Comparison of ENCODE assay signal across 8 cellular contexts in genomic region chr11:67788341-67788695, GRCh38.
DNase-seq lines count a peak whose midpoint lies in the region; ATAC-seq, FAIRE-seq and TF ChIP-seq lines count a peak whose summit lies in the region.
"Not testable (repeated sequence)": the region's sequence is repeated elsewhere in the genome, so short reads cannot be mapped to it uniquely, and the experiment has no call there.

No MANE protein-coding gene starts in this region.

- peak overlapping the region; percentile 55; the same call in 1 of the 2 replicates for H2AFZ ChIP-seq in K562 (ENCODE audit: low read depth, low read length)

- H3K9me3 Mint-ChIP-seq in Caco-2 (ENCODE audit: unreplicated experiment); stimulated activated naive B cell treated with anti-CD40 and anti-IgM and Interleukin-4, amounts not matched to agents 10 μg/mL and 1 μg/mL and 100 μg/mL, for 72 hours: not testable (repeated sequence)

- CTCF ChIA-PET in Caco-2 (lab: Charles Lee); K562 (lab: Yijun Ruan, JAX; ENCODE audit: low intra/inter-chr PET ratio): not testable (repeated sequence)

- H3K4me3 Mint-ChIP-seq in Caco-2 (ENCODE audit: unreplicated experiment); stimulated activated naive B cell treated with anti-CD40 and anti-IgM and Interleukin-4, amounts not matched to agents 10 μg/mL and 1 μg/mL and 100 μg/mL, for 72 hours: not testable (repeated sequence)

- not testable (repeated sequence) for TF ChIP-seq CTCF in Caco-2 (IDR thresholded peaks at IDR 0.05; ENCODE audit: insufficient read depth in 1 of 2, low read depth in 1 of 2, low read length in 1 of 2, severe bottlenecking in 1 of 2, unreplicated experiment in 1 of 2); K562 (IDR thresholded peaks at IDR 0.05 in 2 of 3, conservative IDR thresholded peaks at IDR 0.05 in 1 of 3; ENCODE audit: insufficient read depth in 2 of 3, low read depth in 1 of 3, low read length in 3 of 3); mucosa of descending colon (IDR thresholded peaks at IDR 0.05)

- not testable (repeated sequence) for H3K36me3 Mint-ChIP-seq in Caco-2 (ENCODE audit: insufficient read depth, unreplicated experiment); stimulated activated naive B cell treated with anti-CD40 and anti-IgM and Interleukin-4, amounts not matched to agents 10 μg/mL and 1 μg/mL and 100 μg/mL, for 72 hours

- not testable (repeated sequence) for FAIRE-seq in K562 (lab: Jason Lieb, UNC)

- H3K9ac ChIP-seq in NT2/D1 (ENCODE audit: insufficient read length, low read depth) = peak overlapping the region; percentile 42
- H3K9ac ChIP-seq in K562 (ENCODE audit: insufficient read depth in 1 of 2, low read depth in 2 of 2, low read length in 2 of 2) = not testable (repeated sequence)

- intact Hi-C loops in Caco-2 (cut with micrococcal nuclease; ENCODE audit: unreplicated experiment); K562 (cut with micrococcal nuclease); left colon (cut with DNase I, micrococcal nuclease); mucosa of descending colon (cut with DNase I, micrococcal nuclease): not testable (repeated sequence)

- not testable (repeated sequence) for H3K27me3 Mint-ChIP-seq in Caco-2 (ENCODE audit: insufficient read depth, unreplicated experiment)
- peaks cover 4 to 10% of the 10 kb centered on the region in 2 donors for H3K27me3 Mint-ChIP-seq in stimulated activated naive B cell treated with anti-CD40 and anti-IgM and Interleukin-4, amounts not matched to agents 10 μg/mL and 1 μg/mL and 100 μg/mL, for 72 hours

- not testable (repeated sequence) for H3K9me3 ChIP-seq in Caco-2; NT2/D1 (ENCODE audit: insufficient read depth, low read length); K562 (replicated peaks; ENCODE audit: control insufficient read depth, insufficient read depth, low read depth, low read length); mucosa of descending colon

- 39% methylated on average over 5 of the region's 5 CpGs for WGBS in K562 (ENCODE audit: insufficient coverage, low coverage, missing lambda C conversion rate)

- not testable (repeated sequence) for H3K9me1 ChIP-seq in K562 (ENCODE audit: control insufficient read depth, insufficient read depth, low read length)

- H3K4me1 ChIP-seq in Caco-2; NT2/D1 (ENCODE audit: insufficient read depth, insufficient read length); K562 (replicated peaks in 1 of 2; ENCODE audit: control insufficient read depth in 2 of 2, insufficient read depth in 2 of 2, low read length in 2 of 2); mucosa of descending colon (ENCODE audit: low read depth): not testable (repeated sequence)

- H4K20me1 ChIP-seq in K562 (replicated peaks; ENCODE audit: control insufficient read depth, insufficient read depth, low read length) = not testable (repeated sequence)

- ATAC-seq in K562; left colon; mucosa of descending colon; stimulated activated naive B cell treated with anti-CD40 and anti-IgM and Interleukin-4, amounts not matched to agents 10 μg/mL and 1 μg/mL and 100 μg/mL, for 72 hours (replicated peaks): not testable (repeated sequence)

- TF ChIP-seq EP300 in K562 (IDR thresholded peaks at IDR 0.05; ENCODE audit: low read length) = not testable (repeated sequence)

- not testable (repeated sequence) for H3K4me2 ChIP-seq in K562 (ENCODE audit: insufficient read depth, low read length)

- H3K27ac Mint-ChIP-seq in Caco-2 (ENCODE audit: unreplicated experiment) = peak overlapping the region; percentile 29
- peak overlapping the region; percentile 37 for H3K27ac Mint-ChIP-seq in stimulated activated naive B cell treated with anti-CD40 and anti-IgM and Interleukin-4, amounts not matched to agents 10 μg/mL and 1 μg/mL and 100 μg/mL, for 72 hours

- H3K79me2 ChIP-seq in K562 (ENCODE audit: control insufficient read depth, insufficient read depth, low read length) = not testable (repeated sequence)

- not testable (repeated sequence) for BruUV-seq in Caco-2 (replicated peaks; lab: Mats Ljungman, UMichigan); K562 (replicated peaks; lab: Mats Ljungman, UMichigan)

- not testable (repeated sequence) for H3K36me3 ChIP-seq in Caco-2 (ENCODE audit: control insufficient read depth, insufficient read depth, low read length); NT2/D1 (ENCODE audit: insufficient read depth, insufficient read length, low read length); K562 (ENCODE audit: control insufficient read depth, insufficient read depth, low read length); mucosa of descending colon (ENCODE audit: low read depth)

- not testable (repeated sequence) for TF ChIP-seq POLR2A in K562 (conservative IDR thresholded peaks at IDR 0.05)

- not testable (repeated sequence) for DNase-seq in Caco-2; NT2/D1 (ENCODE audit: low read depth, low spot score); K562 (ENCODE audit: extremely low read depth in 1 of 4, low spot score in 3 of 4); stimulated activated naive B cell treated with anti-CD40 and anti-IgM and Interleukin-4, amounts not matched to agents 10 μg/mL and 1 μg/mL and 100 μg/mL, for 72 hours
- DNase-seq in DMS53 (lab: John Stamatoyannopoulos, UW) (peak; percentile 60), NCI-H2029 (lab: John Stamatoyannopoulos, UW) (peak; percentile 34), left colon (peak; percentile 51 to 82), mucosa of descending colon (peak; percentile 42 to 74 (median 71))

- POLR2A ChIA-PET in Caco-2 (lab: Charles Lee); K562 (lab: Yijun Ruan, JAX): not testable (repeated sequence)

- TF ChIP-seq RAD21 in K562 (CRISPR knock-in tag; conservative IDR thresholded peaks at IDR 0.05 in 1 of 2, IDR thresholded peaks at IDR 0.05 in 1 of 2) = not testable (repeated sequence)

- in situ Hi-C loops in K562 (cut with MboI) = not testable (repeated sequence)

- peaks cover 18% of the 10 kb centered on the region for H3K4me1 Mint-ChIP-seq in Caco-2 (ENCODE audit: low read depth, unreplicated experiment)
- peaks cover 5 to 12% of the 10 kb centered on the region in 2 donors for H3K4me1 Mint-ChIP-seq in stimulated activated naive B cell treated with anti-CD40 and anti-IgM and Interleukin-4, amounts not matched to agents 10 μg/mL and 1 μg/mL and 100 μg/mL, for 72 hours

- not testable (repeated sequence) for H3K4me3 ChIP-seq in Caco-2 (ENCODE audit: low read depth, low read length); NT2/D1 (ENCODE audit: insufficient read length, low read depth); K562; mucosa of descending colon

- H3K27ac ChIP-seq in K562 (ENCODE audit: extremely low read depth, low read depth, low read length) = not testable (repeated sequence)

- not testable (repeated sequence) for H3K27me3 ChIP-seq in Caco-2 (replicated peaks; ENCODE audit: control insufficient read depth, insufficient read depth, low read length); NT2/D1 (ENCODE audit: insufficient read depth, insufficient read length); K562 (ENCODE audit: control insufficient read depth in 2 of 2, insufficient read depth in 2 of 2, low read length in 2 of 2)
